In the genomic region with DNA sequence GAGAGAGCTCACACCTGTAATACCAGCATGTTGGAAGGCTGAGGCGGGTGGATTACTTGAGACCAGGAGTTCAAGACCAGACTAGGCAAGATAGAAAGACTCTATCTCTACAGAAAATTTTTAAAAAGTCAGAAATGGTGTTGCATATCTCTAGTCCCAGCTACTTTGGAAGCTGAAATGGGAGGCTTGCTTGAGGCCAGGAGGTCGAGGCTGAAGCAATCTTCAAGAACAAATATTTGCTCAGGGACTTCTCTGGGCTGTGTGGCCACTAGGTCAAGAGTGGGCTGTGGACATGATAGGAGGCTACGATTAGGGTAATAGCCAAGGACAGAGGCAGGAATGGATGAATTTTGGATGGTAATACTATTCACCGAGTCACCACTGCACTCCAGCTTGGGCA, we compare ENCODE assay signal across 1 cellular context.
TF ChIP-seq lines count a peak whose summit lies in the region.

No MANE protein-coding gene starts in this region.

TF ChIP-seq in HepG2, 621 proteins besides CTCF, POLR2A, EP300 and RAD21 (continued from another document and continues in another):
- TF ChIP-seq ZNF282 (IDR thresholded peaks at IDR 0.05; ENCODE audit: partially characterized antibody), result no peak
- 0 out of 2 replicates have a peak, but pooled peaks have one; percentile 32 for TF ChIP-seq SIX4 (CRISPR knock-in tag; IDR thresholded peaks at IDR 0.05)
- TF ChIP-seq ZNF253 (CRISPR knock-in tag; IDR thresholded peaks at IDR 0.05; ENCODE audit: borderline replicate concordance), result no peak
- TF ChIP-seq RFX5 (IDR thresholded peaks at IDR 0.05; ENCODE audit: low read depth, low read length), result no peak
- TF ChIP-seq GFI1 (CRISPR knock-in tag; IDR thresholded peaks at IDR 0.05; ENCODE audit: borderline replicate concordance), result peak; percentile 51; the same call in 1 of the 2 replicates
- TF ChIP-seq, protein P1, sequence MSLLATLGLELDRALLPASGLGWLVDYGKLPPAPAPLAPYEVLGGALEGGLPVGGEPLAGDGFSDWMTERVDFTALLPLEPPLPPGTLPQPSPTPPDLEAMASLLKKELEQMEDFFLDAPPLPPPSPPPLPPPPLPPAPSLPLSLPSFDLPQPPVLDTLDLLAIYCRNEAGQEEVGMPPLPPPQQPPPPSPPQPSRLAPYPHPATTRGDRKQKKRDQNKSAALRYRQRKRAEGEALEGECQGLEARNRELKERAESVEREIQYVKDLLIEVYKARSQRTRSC (CRISPR knock-in tag; IDR thresholded peaks at IDR 0.05; ENCODE audit: low read depth), result no peak
- no peak for TF ChIP-seq ADNP (CRISPR knock-in tag; IDR thresholded peaks at IDR 0.05)
- no peak; the same call in 1 of the 2 replicates for TF ChIP-seq NCOR1 (IDR thresholded peaks at IDR 0.05; ENCODE audit: borderline replicate concordance, low read length)
- TF ChIP-seq FOXK1 (CRISPR knock-in tag; IDR thresholded peaks at IDR 0.05; ENCODE audit: borderline replicate concordance, low read depth), result peak; percentile 55; the same call in 1 of the 2 replicates
- TF ChIP-seq, protein P2, sequence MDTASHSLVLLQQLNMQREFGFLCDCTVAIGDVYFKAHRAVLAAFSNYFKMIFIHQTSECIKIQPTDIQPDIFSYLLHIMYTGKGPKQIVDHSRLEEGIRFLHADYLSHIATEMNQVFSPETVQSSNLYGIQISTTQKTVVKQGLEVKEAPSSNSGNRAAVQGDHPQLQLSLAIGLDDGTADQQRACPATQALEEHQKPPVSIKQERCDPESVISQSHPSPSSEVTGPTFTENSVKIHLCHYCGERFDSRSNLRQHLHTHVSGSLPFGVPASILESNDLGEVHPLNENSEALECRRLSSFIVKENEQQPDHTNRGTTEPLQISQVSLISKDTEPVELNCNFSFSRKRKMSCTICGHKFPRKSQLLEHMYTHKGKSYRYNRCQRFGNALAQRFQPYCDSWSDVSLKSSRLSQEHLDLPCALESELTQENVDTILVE (CRISPR knock-in tag; IDR thresholded peaks at IDR 0.05), result no peak
- peak; percentile 75 for TF ChIP-seq SALL1 (CRISPR knock-in tag; IDR thresholded peaks at IDR 0.05)
- 0 out of 2 replicates have a peak, but pooled peaks have one; percentile 23 for TF ChIP-seq ESRRA (CRISPR knock-in tag; IDR thresholded peaks at IDR 0.05; ENCODE audit: low read depth)
- TF ChIP-seq CBX5 (CRISPR knock-in tag; IDR thresholded peaks at IDR 0.05; ENCODE audit: borderline replicate concordance), result peak; percentile 68; the same call in 1 of the 2 replicates
- TF ChIP-seq DPF2 (CRISPR knock-in tag; IDR thresholded peaks at IDR 0.05; ENCODE audit: borderline replicate concordance, low read depth), result 0 out of 2 replicates have a peak, but pooled peaks have one; percentile 28
- TF ChIP-seq SATB2 (CRISPR knock-in tag; IDR thresholded peaks at IDR 0.05), result no peak
- TF ChIP-seq NR2F1 (CRISPR knock-in tag; IDR thresholded peaks at IDR 0.05), result peak; percentile 65 to 85; a peak in 3 of 4 replicates
- peak; percentile 64; the same call in 1 of the 2 replicates for TF ChIP-seq HDAC2 (CRISPR knock-in tag; IDR thresholded peaks at IDR 0.05)
- no peak for TF ChIP-seq ZNF224 (CRISPR knock-in tag; IDR thresholded peaks at IDR 0.05)
- TF ChIP-seq, protein P3, sequence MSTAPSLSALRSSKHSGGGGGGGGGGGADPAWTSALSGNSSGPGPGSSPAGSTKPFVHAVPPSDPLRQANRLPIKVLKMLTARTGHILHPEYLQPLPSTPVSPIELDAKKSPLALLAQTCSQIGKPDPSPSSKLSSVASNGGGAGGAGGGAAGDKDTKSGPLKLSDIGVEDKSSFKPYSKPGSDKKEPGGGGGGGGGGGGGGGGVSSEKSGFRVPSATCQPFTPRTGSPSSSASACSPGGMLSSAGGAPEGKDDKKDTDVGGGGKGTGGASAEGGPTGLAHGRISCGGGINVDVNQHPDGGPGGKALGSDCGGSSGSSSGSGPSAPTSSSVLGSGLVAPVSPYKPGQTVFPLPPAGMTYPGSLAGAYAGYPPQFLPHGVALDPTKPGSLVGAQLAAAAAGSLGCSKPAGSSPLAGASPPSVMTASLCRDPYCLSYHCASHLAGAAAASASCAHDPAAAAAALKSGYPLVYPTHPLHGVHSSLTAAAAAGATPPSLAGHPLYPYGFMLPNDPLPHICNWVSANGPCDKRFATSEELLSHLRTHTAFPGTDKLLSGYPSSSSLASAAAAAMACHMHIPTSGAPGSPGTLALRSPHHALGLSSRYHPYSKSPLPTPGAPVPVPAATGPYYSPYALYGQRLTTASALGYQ (CRISPR knock-in tag; IDR thresholded peaks at IDR 0.05), result 0 out of 2 replicates have a peak, but pooled peaks have one; percentile 57
- TF ChIP-seq CENPT (CRISPR knock-in tag; IDR thresholded peaks at IDR 0.05; ENCODE audit: low read depth), result no peak
- no peak for TF ChIP-seq MAFF (IDR thresholded peaks at IDR 0.05; ENCODE audit: low read depth, low read length)
- TF ChIP-seq ARID2 (CRISPR knock-in tag; IDR thresholded peaks at IDR 0.05; ENCODE audit: borderline replicate concordance), result no peak
- TF ChIP-seq, protein P4, sequence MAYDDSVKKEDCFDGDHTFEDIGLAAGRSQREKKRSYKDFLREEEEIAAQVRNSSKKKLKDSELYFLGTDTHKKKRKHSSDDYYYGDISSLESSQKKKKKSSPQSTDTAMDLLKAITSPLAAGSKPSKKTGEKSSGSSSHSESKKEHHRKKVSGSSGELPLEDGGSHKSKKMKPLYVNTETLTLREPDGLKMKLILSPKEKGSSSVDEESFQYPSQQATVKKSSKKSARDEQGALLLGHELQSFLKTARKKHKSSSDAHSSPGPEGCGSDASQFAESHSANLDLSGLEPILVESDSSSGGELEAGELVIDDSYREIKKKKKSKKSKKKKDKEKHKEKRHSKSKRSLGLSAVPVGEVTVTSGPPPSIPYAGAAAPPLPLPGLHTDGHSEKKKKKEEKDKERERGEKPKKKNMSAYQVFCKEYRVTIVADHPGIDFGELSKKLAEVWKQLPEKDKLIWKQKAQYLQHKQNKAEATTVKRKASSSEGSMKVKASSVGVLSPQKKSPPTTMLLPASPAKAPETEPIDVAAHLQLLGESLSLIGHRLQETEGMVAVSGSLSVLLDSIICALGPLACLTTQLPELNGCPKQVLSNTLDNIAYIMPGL (CRISPR knock-in tag; IDR thresholded peaks at IDR 0.05; ENCODE audit: borderline replicate concordance in 1 of 2, low read depth in 1 of 2), result no peak
- TF ChIP-seq, protein P5, sequence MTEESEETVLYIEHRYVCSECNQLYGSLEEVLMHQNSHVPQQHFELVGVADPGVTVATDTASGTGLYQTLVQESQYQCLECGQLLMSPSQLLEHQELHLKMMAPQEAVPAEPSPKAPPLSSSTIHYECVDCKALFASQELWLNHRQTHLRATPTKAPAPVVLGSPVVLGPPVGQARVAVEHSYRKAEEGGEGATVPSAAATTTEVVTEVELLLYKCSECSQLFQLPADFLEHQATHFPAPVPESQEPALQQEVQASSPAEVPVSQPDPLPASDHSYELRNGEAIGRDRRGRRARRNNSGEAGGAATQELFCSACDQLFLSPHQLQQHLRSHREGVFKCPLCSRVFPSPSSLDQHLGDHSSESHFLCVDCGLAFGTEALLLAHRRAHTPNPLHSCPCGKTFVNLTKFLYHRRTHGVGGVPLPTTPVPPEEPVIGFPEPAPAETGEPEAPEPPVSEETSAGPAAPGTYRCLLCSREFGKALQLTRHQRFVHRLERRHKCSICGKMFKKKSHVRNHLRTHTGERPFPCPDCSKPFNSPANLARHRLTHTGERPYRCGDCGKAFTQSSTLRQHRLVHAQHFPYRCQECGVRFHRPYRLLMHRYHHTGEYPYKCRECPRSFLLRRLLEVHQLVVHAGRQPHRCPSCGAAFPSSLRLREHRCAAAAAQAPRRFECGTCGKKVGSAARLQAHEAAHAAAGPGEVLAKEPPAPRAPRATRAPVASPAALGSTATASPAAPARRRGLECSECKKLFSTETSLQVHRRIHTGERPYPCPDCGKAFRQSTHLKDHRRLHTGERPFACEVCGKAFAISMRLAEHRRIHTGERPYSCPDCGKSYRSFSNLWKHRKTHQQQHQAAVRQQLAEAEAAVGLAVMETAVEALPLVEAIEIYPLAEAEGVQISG (CRISPR knock-in tag; IDR thresholded peaks at IDR 0.05), result peak; percentile 37; the same call in 1 of the 2 replicates
- peak; percentile 86 for TF ChIP-seq ISL2 (CRISPR knock-in tag; IDR thresholded peaks at IDR 0.05)
- TF ChIP-seq, protein P6, sequence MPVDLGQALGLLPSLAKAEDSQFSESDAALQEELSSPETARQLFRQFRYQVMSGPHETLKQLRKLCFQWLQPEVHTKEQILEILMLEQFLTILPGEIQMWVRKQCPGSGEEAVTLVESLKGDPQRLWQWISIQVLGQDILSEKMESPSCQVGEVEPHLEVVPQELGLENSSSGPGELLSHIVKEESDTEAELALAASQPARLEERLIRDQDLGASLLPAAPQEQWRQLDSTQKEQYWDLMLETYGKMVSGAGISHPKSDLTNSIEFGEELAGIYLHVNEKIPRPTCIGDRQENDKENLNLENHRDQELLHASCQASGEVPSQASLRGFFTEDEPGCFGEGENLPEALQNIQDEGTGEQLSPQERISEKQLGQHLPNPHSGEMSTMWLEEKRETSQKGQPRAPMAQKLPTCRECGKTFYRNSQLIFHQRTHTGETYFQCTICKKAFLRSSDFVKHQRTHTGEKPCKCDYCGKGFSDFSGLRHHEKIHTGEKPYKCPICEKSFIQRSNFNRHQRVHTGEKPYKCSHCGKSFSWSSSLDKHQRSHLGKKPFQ (CRISPR knock-in tag; IDR thresholded peaks at IDR 0.05; ENCODE audit: insufficient replicate concordance), result no peak
- TF ChIP-seq FOXP1 (IDR thresholded peaks at IDR 0.05), result no peak
- TF ChIP-seq FOXP1 (CRISPR knock-in tag; IDR thresholded peaks at IDR 0.05), result peak; percentile 46; the same call in 1 of the 2 replicates
- TF ChIP-seq RARA (CRISPR knock-in tag; IDR thresholded peaks at IDR 0.05), result peak; percentile 96
- peak; percentile 93 for TF ChIP-seq PPARG (CRISPR knock-in tag; conservative IDR thresholded peaks at IDR 0.05)
- no peak for TF ChIP-seq ZNF839 (CRISPR knock-in tag; IDR thresholded peaks at IDR 0.05; ENCODE audit: borderline replicate concordance)
- TF ChIP-seq MED1 (CRISPR knock-in tag; IDR thresholded peaks at IDR 0.05), result peak; percentile 97
- TF ChIP-seq SKI (IDR thresholded peaks at IDR 0.05; ENCODE audit: partially characterized antibody), result peak; percentile 20
- TF ChIP-seq, protein P7, sequence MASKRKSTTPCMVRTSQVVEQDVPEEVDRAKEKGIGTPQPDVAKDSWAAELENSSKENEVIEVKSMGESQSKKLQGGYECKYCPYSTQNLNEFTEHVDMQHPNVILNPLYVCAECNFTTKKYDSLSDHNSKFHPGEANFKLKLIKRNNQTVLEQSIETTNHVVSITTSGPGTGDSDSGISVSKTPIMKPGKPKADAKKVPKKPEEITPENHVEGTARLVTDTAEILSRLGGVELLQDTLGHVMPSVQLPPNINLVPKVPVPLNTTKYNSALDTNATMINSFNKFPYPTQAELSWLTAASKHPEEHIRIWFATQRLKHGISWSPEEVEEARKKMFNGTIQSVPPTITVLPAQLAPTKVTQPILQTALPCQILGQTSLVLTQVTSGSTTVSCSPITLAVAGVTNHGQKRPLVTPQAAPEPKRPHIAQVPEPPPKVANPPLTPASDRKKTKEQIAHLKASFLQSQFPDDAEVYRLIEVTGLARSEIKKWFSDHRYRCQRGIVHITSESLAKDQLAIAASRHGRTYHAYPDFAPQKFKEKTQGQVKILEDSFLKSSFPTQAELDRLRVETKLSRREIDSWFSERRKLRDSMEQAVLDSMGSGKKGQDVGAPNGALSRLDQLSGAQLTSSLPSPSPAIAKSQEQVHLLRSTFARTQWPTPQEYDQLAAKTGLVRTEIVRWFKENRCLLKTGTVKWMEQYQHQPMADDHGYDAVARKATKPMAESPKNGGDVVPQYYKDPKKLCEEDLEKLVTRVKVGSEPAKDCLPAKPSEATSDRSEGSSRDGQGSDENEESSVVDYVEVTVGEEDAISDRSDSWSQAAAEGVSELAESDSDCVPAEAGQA (IDR thresholded peaks at IDR 0.05; ENCODE audit: low read depth), result no peak
- TF ChIP-seq, protein P7 (CRISPR knock-in tag; IDR thresholded peaks at IDR 0.05; ENCODE audit: borderline replicate concordance), result no peak
- peak; percentile 57; the same call in 1 of the 2 replicates for TF ChIP-seq YEATS2 (CRISPR knock-in tag; IDR thresholded peaks at IDR 0.05; ENCODE audit: borderline replicate concordance)
- TF ChIP-seq CHD2 (IDR thresholded peaks at IDR 0.05; ENCODE audit: low read depth, low read length), result no peak
- peak; percentile 59; the same call in 1 of the 2 replicates for TF ChIP-seq KDM6A (CRISPR knock-in tag; IDR thresholded peaks at IDR 0.05; ENCODE audit: low read depth)
- 0 out of 2 replicates have a peak, but pooled peaks have one; percentile 28 for TF ChIP-seq MEIS2 (CRISPR knock-in tag; IDR thresholded peaks at IDR 0.05)
- no peak for TF ChIP-seq EEA1 (CRISPR knock-in tag; IDR thresholded peaks at IDR 0.05; ENCODE audit: borderline replicate concordance)
- TF ChIP-seq, protein P8, sequence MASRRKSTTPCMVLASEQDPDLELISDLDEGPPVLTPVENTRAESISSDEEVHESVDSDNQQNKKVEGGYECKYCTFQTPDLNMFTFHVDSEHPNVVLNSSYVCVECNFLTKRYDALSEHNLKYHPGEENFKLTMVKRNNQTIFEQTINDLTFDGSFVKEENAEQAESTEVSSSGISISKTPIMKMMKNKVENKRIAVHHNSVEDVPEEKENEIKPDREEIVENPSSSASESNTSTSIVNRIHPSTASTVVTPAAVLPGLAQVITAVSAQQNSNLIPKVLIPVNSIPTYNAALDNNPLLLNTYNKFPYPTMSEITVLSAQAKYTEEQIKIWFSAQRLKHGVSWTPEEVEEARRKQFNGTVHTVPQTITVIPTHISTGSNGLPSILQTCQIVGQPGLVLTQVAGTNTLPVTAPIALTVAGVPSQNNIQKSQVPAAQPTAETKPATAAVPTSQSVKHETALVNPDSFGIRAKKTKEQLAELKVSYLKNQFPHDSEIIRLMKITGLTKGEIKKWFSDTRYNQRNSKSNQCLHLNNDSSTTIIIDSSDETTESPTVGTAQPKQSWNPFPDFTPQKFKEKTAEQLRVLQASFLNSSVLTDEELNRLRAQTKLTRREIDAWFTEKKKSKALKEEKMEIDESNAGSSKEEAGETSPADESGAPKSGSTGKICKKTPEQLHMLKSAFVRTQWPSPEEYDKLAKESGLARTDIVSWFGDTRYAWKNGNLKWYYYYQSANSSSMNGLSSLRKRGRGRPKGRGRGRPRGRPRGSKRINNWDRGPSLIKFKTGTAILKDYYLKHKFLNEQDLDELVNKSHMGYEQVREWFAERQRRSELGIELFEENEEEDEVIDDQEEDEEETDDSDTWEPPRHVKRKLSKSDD (CRISPR knock-in tag; IDR thresholded peaks at IDR 0.05; ENCODE audit: low read depth), result no peak
- TF ChIP-seq ZIK1 (CRISPR knock-in tag; IDR thresholded peaks at IDR 0.05; ENCODE audit: borderline replicate concordance, low read depth), result no peak
